In genomic region chr20:63968136-63968927, GRCh38 we compare ENCODE assay signal across 6 cellular contexts. TPM values are rescaled to one million over a fixed set of nuclear protein-coding genes. Genes with fewer than 3 reads are reported as not detected.
DNase-seq lines count a peak whose midpoint lies in the region; TF ChIP-seq lines count a peak whose summit lies in the region.

No MANE protein-coding gene starts in this region.

- H3K36me3 Mint-ChIP-seq in MCF 10A (ENCODE audit: insufficient read depth, unreplicated experiment) = peaks cover 9% of the 10 kb centered on the region

- H3K9me3 Mint-ChIP-seq in MCF 10A (ENCODE audit: unreplicated experiment) = no peaks in the 10 kb centered on the region

- TF ChIP-seq CTCF in MCF 10A (IDR thresholded peaks at IDR 0.05; ENCODE audit: unreplicated experiment) = no peak

- no peaks in the 10 kb centered on the region for H3K27me3 Mint-ChIP-seq in MCF 10A (ENCODE audit: insufficient read depth, unreplicated experiment)

- H3K4me3 ChIP-seq in HAP-1 (peak overlapping the region; percentile 45), neuron (ENCODE audit: low read length) (peak overlapping the region; percentile 69)

- H3K4me1 ChIP-seq in HAP-1 (peaks cover 3% of the 10 kb centered on the region), neuron (ENCODE audit: insufficient read depth, low read length) (peaks cover 12% of the 10 kb centered on the region)

- no peaks in the 10 kb centered on the region for H3K27me3 ChIP-seq in HAP-1 (ENCODE audit: low read depth)
- no peaks in the 10 kb centered on the region for H3K27me3 ChIP-seq in neuron (ENCODE audit: insufficient read depth, low read length)

- POLR2A ChIA-PET in MCF 10A (lab: Yijun Ruan, JAX) = interaction anchor here (0.7 to 3.2 kb wide), 8 partner anchors 10 to 286 kb away, joined by 3 to 26 read pairs (median 5); partner anchors contain the start of genes PRPF6, SAMD10, SLC2A4RG and TPD52L2

- H3K4me3 Mint-ChIP-seq in MCF 10A (ENCODE audit: unreplicated experiment) = peak overlapping the region; percentile 75

- DNase-seq in HAP-1 (ENCODE audit: low spot score in 2 of 2) (peak in 1 of 2 experiments; percentile 8), MCF 10A (ENCODE audit: unreplicated experiment) (no peak), NOMO-1 (lab: John Stamatoyannopoulos, UW; ENCODE audit: unreplicated experiment in 2 of 2) (no peak), hippocampal formation (lab: John Stamatoyannopoulos, UW) (no peak), GF-D8 (lab: John Stamatoyannopoulos, UW) (no peak)

- H3K4me1 Mint-ChIP-seq in MCF 10A (ENCODE audit: insufficient read depth, unreplicated experiment) = peaks cover 21% of the 10 kb centered on the region

- intact Hi-C loops in MCF 10A (cut with micrococcal nuclease) = no loop called here

- H3K36me3 ChIP-seq in HAP-1 (replicated peaks) (peaks cover 38% of the 10 kb centered on the region), neuron (ENCODE audit: insufficient read depth, low read length) (peaks cover 26% of the 10 kb centered on the region)

- TSS peak; percentile 38 for BruUV-seq in MCF 10A (replicated peaks; lab: Mats Ljungman, UMichigan)

- H3K27ac Mint-ChIP-seq in MCF 10A (ENCODE audit: low read depth, unreplicated experiment) = peak overlapping the region; percentile 71

- in situ Hi-C loops in HAP-1 (cut with MboI; ENCODE audit: low sequenced_read_pairs) = no loop called here

- CTCF ChIA-PET in MCF 10A (lab: Yijun Ruan, JAX) = interaction anchor here (0.6 to 1.1 kb wide), 2 partner anchors 90 to 472 kb away, joined by 3 to 4 read pairs; no protein-coding TSS in a partner anchor

- H3K9me3 ChIP-seq in HAP-1 (peaks cover 4% of the 10 kb centered on the region), neuron (ENCODE audit: low read length) (no peaks in the 10 kb centered on the region)

- no peak overlapping the region for H2AFZ ChIP-seq in neuron (ENCODE audit: low read depth, low read length)

RNA-seq across cellular contexts. Expression of gene ZNF512B, which starts 1.4 kb away (rescaled TPM):
- total RNA-seq in MCF 10A (2022) = 23.5 and 26.6 TPM in 2 replicates

RNA-seq across cellular contexts. Expression of gene SAMD10, which starts 11.1 kb away (rescaled TPM):
- total RNA-seq in MCF 10A (2022) = 4.4 and 4.5 TPM in 2 replicates

RNA-seq across cellular contexts. Expression of gene UCKL1, which starts 12.1 kb away (rescaled TPM):
- 38.6 and 43.7 TPM in 2 replicates for total RNA-seq in MCF 10A (2022)

RNA-seq across cellular contexts. Expression of gene PRPF6, which starts 12.6 kb away (rescaled TPM):
- total RNA-seq in MCF 10A (2022) = 70.9 and 88.5 TPM in 2 replicates
